ENCODE assay signal across 1 cellular context in the genomic region with DNA sequence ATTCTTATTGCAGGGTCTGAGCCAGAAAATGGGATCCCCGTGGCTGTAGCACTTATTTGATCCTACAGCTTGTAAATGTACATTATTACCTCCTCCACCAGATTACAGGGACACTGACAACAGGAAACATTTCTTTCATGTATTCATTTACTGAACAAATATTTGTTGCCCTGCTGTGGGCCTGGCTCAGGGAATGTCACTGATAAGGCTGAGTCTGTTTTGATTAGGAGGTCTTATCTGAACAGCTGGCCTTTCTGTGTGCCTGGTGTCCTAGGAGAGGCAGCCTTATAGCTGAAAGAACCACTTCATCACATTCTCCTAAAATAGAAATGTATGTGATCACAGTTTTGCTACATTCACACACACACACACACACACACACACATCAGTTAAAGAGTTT.
A peak's percentile ranks its signal among the peaks of the same experiment; 100 is the strongest.
TF ChIP-seq lines count a peak whose summit lies in the region.

No MANE protein-coding gene starts in this region.

TF ChIP-seq in HepG2, 621 proteins besides CTCF, POLR2A, EP300 and RAD21 (continued from another document and continues in another):
- TF ChIP-seq TBL1XR1 (IDR thresholded peaks at IDR 0.05; ENCODE audit: borderline replicate concordance, low read length, partially characterized antibody) (no peak), ZNF782 (CRISPR knock-in tag; IDR thresholded peaks at IDR 0.05; ENCODE audit: borderline replicate concordance) (no peak), SMAD9 (CRISPR knock-in tag; IDR thresholded peaks at IDR 0.05) (no peak), NFKBIZ (CRISPR knock-in tag; IDR thresholded peaks at IDR 0.05) (0 out of 2 replicates have a peak, but pooled peaks have one; percentile 41), ZNF703 (CRISPR knock-in tag; IDR thresholded peaks at IDR 0.05; ENCODE audit: borderline replicate concordance) (no peak), ZBTB21 (CRISPR knock-in tag; IDR thresholded peaks at IDR 0.05) (no peak), SRSF4 (IDR thresholded peaks at IDR 0.05; ENCODE audit: low read depth, low read length, poor library complexity, severe bottlenecking) (no peak), SP2 (CRISPR knock-in tag; IDR thresholded peaks at IDR 0.05) (no peak), SMYD3 (CRISPR knock-in tag; IDR thresholded peaks at IDR 0.05) (no peak), BHLHE40 (IDR thresholded peaks at IDR 0.05; ENCODE audit: low read length) (no peak), KLF15 (CRISPR knock-in tag; IDR thresholded peaks at IDR 0.05; ENCODE audit: borderline replicate concordance) (no peak), NR1H2 (CRISPR knock-in tag; IDR thresholded peaks at IDR 0.05; ENCODE audit: borderline replicate concordance, low read depth) (no peak), XRCC5 (optimal IDR thresholded peaks at IDR 0.05; ENCODE audit: low read length) (no peak), ZNF567 (CRISPR knock-in tag; IDR thresholded peaks at IDR 0.05; ENCODE audit: borderline replicate concordance) (no peak), HDAC6 (IDR thresholded peaks at IDR 0.05; ENCODE audit: low read depth, low read length) (no peak), SIX1 (CRISPR knock-in tag; IDR thresholded peaks at IDR 0.05; ENCODE audit: borderline replicate concordance) (peak; percentile 95), ZNF10 (CRISPR knock-in tag; IDR thresholded peaks at IDR 0.05; ENCODE audit: borderline replicate concordance, low read depth) (no peak), ZNF451 (CRISPR knock-in tag; IDR thresholded peaks at IDR 0.05) (no peak), ZNF282 (IDR thresholded peaks at IDR 0.05; ENCODE audit: partially characterized antibody) (no peak), SAP130 (CRISPR knock-in tag; IDR thresholded peaks at IDR 0.05; ENCODE audit: low read depth) (peak; percentile 73), ZNF879 (CRISPR knock-in tag; IDR thresholded peaks at IDR 0.05) (no peak), DNMT3B (CRISPR knock-in tag; conservative IDR thresholded peaks at IDR 0.05) (no peak), TEAD3 (CRISPR knock-in tag; optimal IDR thresholded peaks at IDR 0.05; ENCODE audit: borderline replicate concordance) (peak; percentile 89), ZNF790 (CRISPR knock-in tag; IDR thresholded peaks at IDR 0.05; ENCODE audit: borderline replicate concordance) (no peak), AGO1 (IDR thresholded peaks at IDR 0.05; ENCODE audit: low read depth, low read length, poor library complexity, severe bottlenecking) (no peak), ZNF253 (CRISPR knock-in tag; IDR thresholded peaks at IDR 0.05; ENCODE audit: borderline replicate concordance) (no peak), GATA4 (IDR thresholded peaks at IDR 0.05; ENCODE audit: borderline replicate concordance, low read depth) (peak; percentile 93; the same call in 1 of the 2 replicates), SAFB2 (CRISPR knock-in tag; IDR thresholded peaks at IDR 0.05; ENCODE audit: borderline replicate concordance, low read depth) (no peak), KAT8 (CRISPR knock-in tag; IDR thresholded peaks at IDR 0.05) (no peak), YY1 (IDR thresholded peaks at IDR 0.05; ENCODE audit: insufficient read depth, insufficient replicate concordance, low read depth, low read length) (no peak), KDM5A (IDR thresholded peaks at IDR 0.05; ENCODE audit: borderline replicate concordance, low read length) (no peak), SRY (CRISPR knock-in tag; IDR thresholded peaks at IDR 0.05) (no peak), FOXA1 (IDR thresholded peaks at IDR 0.05) (no peak), FOXA1 (CRISPR knock-in tag; IDR thresholded peaks at IDR 0.05) (peak; percentile 81), ZNF350 (CRISPR knock-in tag; IDR thresholded peaks at IDR 0.05; ENCODE audit: borderline replicate concordance, low read depth) (no peak)
- TF ChIP-seq, protein P1, sequence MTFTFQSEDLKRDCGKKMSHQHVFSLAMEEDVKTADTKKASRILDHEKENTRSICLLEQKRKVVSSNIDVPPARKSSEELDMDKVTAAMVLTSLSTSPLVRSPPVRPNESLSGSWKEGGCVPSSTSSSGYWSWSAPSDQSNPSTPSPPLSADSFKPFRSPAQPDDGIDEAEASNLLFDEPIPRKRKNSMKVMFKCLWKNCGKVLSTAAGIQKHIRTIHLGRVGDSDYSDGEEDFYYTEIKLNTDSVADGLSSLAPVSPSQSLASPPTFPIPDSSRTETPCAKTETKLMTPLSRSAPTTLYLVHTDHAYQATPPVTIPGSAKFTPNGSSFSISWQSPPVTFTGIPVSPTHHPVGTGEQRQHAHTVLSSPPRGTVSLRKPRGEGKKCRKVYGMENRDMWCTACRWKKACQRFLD (CRISPR knock-in tag; IDR thresholded peaks at IDR 0.05; ENCODE audit: borderline replicate concordance) = no peak
- TF ChIP-seq, protein P2, sequence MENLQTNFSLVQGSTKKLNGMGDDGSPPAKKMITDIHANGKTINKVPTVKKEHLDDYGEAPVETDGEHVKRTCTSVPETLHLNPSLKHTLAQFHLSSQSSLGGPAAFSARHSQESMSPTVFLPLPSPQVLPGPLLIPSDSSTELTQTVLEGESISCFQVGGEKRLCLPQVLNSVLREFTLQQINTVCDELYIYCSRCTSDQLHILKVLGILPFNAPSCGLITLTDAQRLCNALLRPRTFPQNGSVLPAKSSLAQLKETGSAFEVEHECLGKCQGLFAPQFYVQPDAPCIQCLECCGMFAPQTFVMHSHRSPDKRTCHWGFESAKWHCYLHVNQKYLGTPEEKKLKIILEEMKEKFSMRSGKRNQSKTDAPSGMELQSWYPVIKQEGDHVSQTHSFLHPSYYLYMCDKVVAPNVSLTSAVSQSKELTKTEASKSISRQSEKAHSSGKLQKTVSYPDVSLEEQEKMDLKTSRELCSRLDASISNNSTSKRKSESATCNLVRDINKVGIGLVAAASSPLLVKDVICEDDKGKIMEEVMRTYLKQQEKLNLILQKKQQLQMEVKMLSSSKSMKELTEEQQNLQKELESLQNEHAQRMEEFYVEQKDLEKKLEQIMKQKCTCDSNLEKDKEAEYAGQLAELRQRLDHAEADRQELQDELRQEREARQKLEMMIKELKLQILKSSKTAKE (CRISPR knock-in tag; IDR thresholded peaks at IDR 0.05; ENCODE audit: borderline replicate concordance) = peak; percentile 68
- TF ChIP-seq, protein P3, sequence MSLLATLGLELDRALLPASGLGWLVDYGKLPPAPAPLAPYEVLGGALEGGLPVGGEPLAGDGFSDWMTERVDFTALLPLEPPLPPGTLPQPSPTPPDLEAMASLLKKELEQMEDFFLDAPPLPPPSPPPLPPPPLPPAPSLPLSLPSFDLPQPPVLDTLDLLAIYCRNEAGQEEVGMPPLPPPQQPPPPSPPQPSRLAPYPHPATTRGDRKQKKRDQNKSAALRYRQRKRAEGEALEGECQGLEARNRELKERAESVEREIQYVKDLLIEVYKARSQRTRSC (CRISPR knock-in tag; IDR thresholded peaks at IDR 0.05; ENCODE audit: low read depth) = no peak
- TF ChIP-seq, protein P4, sequence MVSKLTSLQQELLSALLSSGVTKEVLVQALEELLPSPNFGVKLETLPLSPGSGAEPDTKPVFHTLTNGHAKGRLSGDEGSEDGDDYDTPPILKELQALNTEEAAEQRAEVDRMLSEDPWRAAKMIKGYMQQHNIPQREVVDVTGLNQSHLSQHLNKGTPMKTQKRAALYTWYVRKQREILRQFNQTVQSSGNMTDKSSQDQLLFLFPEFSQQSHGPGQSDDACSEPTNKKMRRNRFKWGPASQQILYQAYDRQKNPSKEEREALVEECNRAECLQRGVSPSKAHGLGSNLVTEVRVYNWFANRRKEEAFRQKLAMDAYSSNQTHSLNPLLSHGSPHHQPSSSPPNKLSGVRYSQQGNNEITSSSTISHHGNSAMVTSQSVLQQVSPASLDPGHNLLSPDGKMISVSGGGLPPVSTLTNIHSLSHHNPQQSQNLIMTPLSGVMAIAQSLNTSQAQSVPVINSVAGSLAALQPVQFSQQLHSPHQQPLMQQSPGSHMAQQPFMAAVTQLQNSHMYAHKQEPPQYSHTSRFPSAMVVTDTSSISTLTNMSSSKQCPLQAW (CRISPR knock-in tag; IDR thresholded peaks at IDR 0.05) = 0 out of 2 replicates have a peak, but pooled peaks have one; percentile 19
- TF ChIP-seq, protein P5, sequence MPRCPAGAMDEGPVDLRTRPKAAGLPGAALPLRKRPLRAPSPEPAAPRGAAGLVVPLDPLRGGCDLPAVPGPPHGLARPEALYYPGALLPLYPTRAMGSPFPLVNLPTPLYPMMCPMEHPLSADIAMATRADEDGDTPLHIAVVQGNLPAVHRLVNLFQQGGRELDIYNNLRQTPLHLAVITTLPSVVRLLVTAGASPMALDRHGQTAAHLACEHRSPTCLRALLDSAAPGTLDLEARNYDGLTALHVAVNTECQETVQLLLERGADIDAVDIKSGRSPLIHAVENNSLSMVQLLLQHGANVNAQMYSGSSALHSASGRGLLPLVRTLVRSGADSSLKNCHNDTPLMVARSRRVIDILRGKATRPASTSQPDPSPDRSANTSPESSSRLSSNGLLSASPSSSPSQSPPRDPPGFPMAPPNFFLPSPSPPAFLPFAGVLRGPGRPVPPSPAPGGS (CRISPR knock-in tag; IDR thresholded peaks at IDR 0.05) = no peak
- TF ChIP-seq, protein P6, sequence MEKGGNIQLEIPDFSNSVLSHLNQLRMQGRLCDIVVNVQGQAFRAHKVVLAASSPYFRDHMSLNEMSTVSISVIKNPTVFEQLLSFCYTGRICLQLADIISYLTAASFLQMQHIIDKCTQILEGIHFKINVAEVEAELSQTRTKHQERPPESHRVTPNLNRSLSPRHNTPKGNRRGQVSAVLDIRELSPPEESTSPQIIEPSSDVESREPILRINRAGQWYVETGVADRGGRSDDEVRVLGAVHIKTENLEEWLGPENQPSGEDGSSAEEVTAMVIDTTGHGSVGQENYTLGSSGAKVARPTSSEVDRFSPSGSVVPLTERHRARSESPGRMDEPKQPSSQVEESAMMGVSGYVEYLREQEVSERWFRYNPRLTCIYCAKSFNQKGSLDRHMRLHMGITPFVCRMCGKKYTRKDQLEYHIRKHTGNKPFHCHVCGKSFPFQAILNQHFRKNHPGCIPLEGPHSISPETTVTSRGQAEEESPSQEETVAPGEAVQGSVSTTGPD (CRISPR knock-in tag; IDR thresholded peaks at IDR 0.05) = no peak
- TF ChIP-seq, protein P7, sequence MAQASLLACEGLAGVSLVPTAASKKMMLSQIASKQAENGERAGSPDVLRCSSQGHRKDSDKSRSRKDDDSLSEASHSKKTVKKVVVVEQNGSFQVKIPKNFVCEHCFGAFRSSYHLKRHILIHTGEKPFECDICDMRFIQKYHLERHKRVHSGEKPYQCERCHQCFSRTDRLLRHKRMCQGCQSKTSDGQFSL (CRISPR knock-in tag; IDR thresholded peaks at IDR 0.05) = no peak
- TF ChIP-seq, protein P8, sequence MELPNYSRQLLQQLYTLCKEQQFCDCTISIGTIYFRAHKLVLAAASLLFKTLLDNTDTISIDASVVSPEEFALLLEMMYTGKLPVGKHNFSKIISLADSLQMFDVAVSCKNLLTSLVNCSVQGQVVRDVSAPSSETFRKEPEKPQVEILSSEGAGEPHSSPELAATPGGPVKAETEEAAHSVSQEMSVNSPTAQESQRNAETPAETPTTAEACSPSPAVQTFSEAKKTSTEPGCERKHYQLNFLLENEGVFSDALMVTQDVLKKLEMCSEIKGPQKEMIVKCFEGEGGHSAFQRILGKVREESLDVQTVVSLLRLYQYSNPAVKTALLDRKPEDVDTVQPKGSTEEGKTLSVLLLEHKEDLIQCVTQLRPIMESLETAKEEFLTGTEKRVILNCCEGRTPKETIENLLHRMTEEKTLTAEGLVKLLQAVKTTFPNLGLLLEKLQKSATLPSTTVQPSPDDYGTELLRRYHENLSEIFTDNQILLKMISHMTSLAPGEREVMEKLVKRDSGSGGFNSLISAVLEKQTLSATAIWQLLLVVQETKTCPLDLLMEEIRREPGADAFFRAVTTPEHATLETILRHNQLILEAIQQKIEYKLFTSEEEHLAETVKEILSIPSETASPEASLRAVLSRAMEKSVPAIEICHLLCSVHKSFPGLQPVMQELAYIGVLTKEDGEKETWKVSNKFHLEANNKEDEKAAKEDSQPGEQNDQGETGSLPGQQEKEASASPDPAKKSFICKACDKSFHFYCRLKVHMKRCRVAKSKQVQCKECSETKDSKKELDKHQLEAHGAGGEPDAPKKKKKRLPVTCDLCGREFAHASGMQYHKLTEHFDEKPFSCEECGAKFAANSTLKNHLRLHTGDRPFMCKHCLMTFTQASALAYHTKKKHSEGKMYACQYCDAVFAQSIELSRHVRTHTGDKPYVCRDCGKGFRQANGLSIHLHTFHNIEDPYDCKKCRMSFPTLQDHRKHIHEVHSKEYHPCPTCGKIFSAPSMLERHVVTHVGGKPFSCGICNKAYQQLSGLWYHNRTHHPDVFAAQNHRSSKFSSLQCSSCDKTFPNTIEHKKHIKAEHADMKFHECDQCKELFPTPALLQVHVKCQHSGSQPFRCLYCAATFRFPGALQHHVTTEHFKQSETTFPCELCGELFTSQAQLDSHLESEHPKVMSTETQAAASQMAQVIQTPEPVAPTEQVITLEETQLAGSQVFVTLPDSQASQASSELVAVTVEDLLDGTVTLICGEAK (IDR thresholded peaks at IDR 0.05) = no peak
- TF ChIP-seq, protein P8 (CRISPR knock-in tag; IDR thresholded peaks at IDR 0.05) = no peak
- TF ChIP-seq, protein P9, sequence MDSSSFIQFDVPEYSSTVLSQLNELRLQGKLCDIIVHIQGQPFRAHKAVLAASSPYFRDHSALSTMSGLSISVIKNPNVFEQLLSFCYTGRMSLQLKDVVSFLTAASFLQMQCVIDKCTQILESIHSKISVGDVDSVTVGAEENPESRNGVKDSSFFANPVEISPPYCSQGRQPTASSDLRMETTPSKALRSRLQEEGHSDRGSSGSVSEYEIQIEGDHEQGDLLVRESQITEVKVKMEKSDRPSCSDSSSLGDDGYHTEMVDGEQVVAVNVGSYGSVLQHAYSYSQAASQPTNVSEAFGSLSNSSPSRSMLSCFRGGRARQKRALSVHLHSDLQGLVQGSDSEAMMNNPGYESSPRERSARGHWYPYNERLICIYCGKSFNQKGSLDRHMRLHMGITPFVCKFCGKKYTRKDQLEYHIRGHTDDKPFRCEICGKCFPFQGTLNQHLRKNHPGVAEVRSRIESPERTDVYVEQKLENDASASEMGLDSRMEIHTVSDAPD (CRISPR knock-in tag; IDR thresholded peaks at IDR 0.05) = peak; percentile 61; the same call in 1 of the 2 replicates
